Comparison of ENCODE assay signal across 1 cellular context in the genomic region with DNA sequence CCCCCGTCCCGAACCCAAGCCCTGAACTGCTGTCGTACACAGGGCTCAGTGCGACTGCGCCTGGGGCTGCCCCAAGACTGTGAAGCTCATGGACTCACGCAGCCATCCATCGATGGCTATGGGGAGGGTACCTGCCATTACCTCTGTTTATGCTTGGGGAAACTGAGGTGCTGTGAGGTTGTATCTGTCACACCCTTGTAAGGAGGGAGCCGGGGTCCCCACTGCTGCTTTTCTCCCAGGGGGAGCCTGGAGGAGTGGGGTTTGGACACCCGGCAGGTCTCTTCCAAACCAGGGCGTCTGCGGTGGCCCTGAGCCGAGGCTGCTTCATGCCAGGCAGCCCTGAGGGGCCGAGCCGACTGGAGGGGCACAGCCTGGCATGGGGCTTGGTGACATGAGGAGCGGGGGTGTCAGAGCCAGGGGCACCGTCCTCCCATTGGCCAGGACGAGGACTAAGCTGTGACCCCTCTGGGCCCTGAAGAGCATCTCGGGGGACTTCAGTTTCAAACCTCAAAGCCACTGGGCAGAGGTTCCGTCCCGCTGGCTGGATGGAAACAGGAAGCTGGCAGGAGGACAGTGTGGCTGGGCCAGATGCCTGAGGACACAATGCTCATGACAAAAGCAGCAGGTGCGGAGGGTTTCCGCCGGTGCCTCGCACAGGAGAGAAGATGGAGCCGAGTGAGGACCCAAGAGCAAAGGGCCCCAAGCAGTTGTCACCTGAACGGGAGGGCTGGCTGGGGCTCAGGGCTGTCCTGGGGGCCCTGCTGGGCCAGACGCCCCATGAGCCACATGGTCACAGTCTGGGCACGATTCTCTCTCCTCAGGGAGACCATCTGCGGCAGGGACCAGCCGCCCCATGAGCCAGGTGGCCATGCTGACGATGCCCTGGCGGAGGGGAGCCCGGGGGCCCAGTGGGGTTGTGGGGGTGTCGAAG.
TF ChIP-seq lines count a peak whose summit lies in the region.

No MANE protein-coding gene starts in this region.

TF ChIP-seq in H1, 55 proteins besides CTCF, POLR2A, EP300 and RAD21:
- TF ChIP-seq HDAC6 (IDR thresholded peaks at IDR 0.05; ENCODE audit: low read depth, low read length) (no peak), KDM1A (IDR thresholded peaks at IDR 0.05; ENCODE audit: borderline replicate concordance, low read length) (no peak), CBX5 (IDR thresholded peaks at IDR 0.05; ENCODE audit: low read depth, low read length) (no peak), ASH2L (IDR thresholded peaks at IDR 0.05; ENCODE audit: low read length) (no peak), SIX5 (IDR thresholded peaks at IDR 0.05; ENCODE audit: low read depth, low read length) (no peak), PHF8 (conservative IDR thresholded peaks at IDR 0.05; ENCODE audit: low read depth, low read length) (no peak), SRF (IDR thresholded peaks at IDR 0.05; ENCODE audit: low read depth, low read length) (no peak), MAFK (IDR thresholded peaks at IDR 0.05; ENCODE audit: low read depth, low read length) (no peak), RBBP5 (IDR thresholded peaks at IDR 0.05; ENCODE audit: borderline replicate concordance, low read depth, low read length) (no peak), TEAD4 (IDR thresholded peaks at IDR 0.05; ENCODE audit: low read depth, low read length) (no peak), POLR2AphosphoS5 (IDR thresholded peaks at IDR 0.05; ENCODE audit: low read depth, low read length) (no peak), YY1 (IDR thresholded peaks at IDR 0.05; ENCODE audit: low read depth, low read length) (no peak), KDM5A (IDR thresholded peaks at IDR 0.05; ENCODE audit: low read length) (no peak)
- TF ChIP-seq, protein P1, sequence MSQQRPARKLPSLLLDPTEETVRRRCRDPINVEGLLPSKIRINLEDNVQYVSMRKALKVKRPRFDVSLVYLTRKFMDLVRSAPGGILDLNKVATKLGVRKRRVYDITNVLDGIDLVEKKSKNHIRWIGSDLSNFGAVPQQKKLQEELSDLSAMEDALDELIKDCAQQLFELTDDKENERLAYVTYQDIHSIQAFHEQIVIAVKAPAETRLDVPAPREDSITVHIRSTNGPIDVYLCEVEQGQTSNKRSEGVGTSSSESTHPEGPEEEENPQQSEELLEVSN (IDR thresholded peaks at IDR 0.05), result no peak
